ENCODE assay signal across 27 cellular contexts in the genomic region with DNA sequence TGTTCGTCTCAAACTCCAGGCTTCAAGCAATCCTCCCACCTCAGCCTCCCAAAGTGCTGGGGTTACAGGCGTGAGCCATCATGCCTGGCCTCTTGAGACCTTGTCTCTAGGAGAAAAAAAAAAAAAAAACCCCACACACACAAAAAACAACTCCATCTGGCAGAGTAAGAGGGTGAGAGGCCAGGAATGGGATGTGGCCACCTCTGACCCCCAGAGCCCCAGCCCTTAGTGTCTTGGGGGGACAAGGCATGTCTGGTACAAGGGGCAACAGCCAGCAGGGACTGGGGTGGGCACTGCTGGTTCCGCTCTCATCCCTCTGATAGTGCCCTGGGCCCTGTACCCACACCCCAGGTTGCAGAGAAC.
"Had no signal": no experiment of that assay in that cellular context is flagged by ENCODE, and none has a peak within 500 bp of the region (broad histone marks: within the 10 kb centered on the region; RNA-seq: fewer than 3 reads in every experiment).

No MANE protein-coding gene starts in this region.

- FAIRE-seq: islet of Langerhans, kidney, pancreas, small intestine had no signal

- DNase-seq: hypothalamus; immature natural killer cell; kidney; left colon; left lung; lower lobe of right lung; mammary epithelial cell; mesenchymal stem cell; naive thymus-derived CD8-positive, alpha-beta T cell; pancreas; retina; sigmoid colon; small intestine; spleen; stimulated activated CD4-positive, alpha-beta T cell treated with anti-CD3 and anti-CD28 coated beads, Interleukin-1b, Interleukin-23, amount 100 ng/mL, for 48 hours; stimulated activated CD4-positive, alpha-beta T cell treated with anti-CD3 and anti-CD28 coated beads, Interleukin-2, amount 100 ng/mL, for 48 hours; stimulated activated naive B cell treated with anti-CD40 and anti-IgM and Interleukin-4, amounts not matched to agents 10 μg/mL and 1 μg/mL and 100 μg/mL, for 72 hours; stimulated activated naive CD8-positive, alpha-beta T cell treated with anti-CD3 and anti-CD28 coated beads, Interleukin-15, Interleukin-2, amounts not matched to agents 100 U/mL and 50 U/mL, for 24 hours; stomach; testis; transverse colon had no signal

- H3K27me3 ChIP-seq: left lung, neutrophil, pancreas, sigmoid colon, spleen, stomach, testis, thyroid gland, transverse colon, upper lobe of left lung, vagina had no signal

- H3K27ac ChIP-seq: left lung, lower lobe of right lung, neutrophil, pancreas, prostate gland, spleen, stomach, testis, transverse colon, upper lobe of left lung, vagina had no signal

- H3K9me3 ChIP-seq: neutrophil, pancreas, prostate gland, sigmoid colon, testis, thyroid gland, transverse colon, vagina had no signal

- H3K4me3 ChIP-seq: left lung, lower lobe of right lung, pancreas, prostate gland, sigmoid colon, spleen, stomach, testis, thyroid gland, transverse colon, upper lobe of left lung, vagina had no signal

- H3K4me1 ChIP-seq: lower lobe of right lung, pancreas, prostate gland, testis, vagina had no signal

- ATAC-seq: left colon; naive thymus-derived CD8-positive, alpha-beta T cell; stimulated activated naive B cell treated with anti-CD40 and anti-IgM and Interleukin-4, amounts not matched to agents 10 μg/mL and 1 μg/mL and 100 μg/mL, for 72 hours; stimulated activated naive CD8-positive, alpha-beta T cell treated with anti-CD3 and anti-CD28 coated beads, Interleukin-15, Interleukin-2, amounts not matched to agents 100 U/mL and 50 U/mL, for 24 hours had no signal

- H3K36me3 ChIP-seq: left lung, lower lobe of right lung, neutrophil, pancreas, prostate gland, sigmoid colon, stomach, thyroid gland, transverse colon, vagina had no signal
